In genomic region chr15:70802629-70803028, GRCh38 we compare ENCODE assay signal across 17 cellular contexts. TPM values are rescaled to one million over a fixed set of nuclear protein-coding genes. Genes with fewer than 3 reads are reported as not detected.
DNase-seq lines count a peak whose midpoint lies in the region; ATAC-seq and TF ChIP-seq lines count a peak whose summit lies in the region.
"Had no signal": no experiment of that assay in that cellular context is flagged by ENCODE, and none has a peak within 500 bp of the region (broad histone marks: within the 10 kb centered on the region; RNA-seq: fewer than 3 reads in every experiment).

No MANE protein-coding gene starts in this region.

- no peaks in the 10 kb centered on the region for H3K9me3 Mint-ChIP-seq in MCF 10A (ENCODE audit: unreplicated experiment)
- H3K9me3 Mint-ChIP-seq: stimulated activated naive CD8-positive, alpha-beta T cell treated with anti-CD3 and anti-CD28 coated beads, Interleukin-15, amount 100 ng/mL, for 72 hours had no signal

- H3K4me1 ChIP-seq in breast epithelium (peaks cover 4 to 24% of the 10 kb centered on the region in 2 donors), ascending aorta (peaks cover 6 to 22% of the 10 kb centered on the region in 2 donors), tibial artery (peaks cover 0 to 67% (median 47%) of the 10 kb centered on the region in 4 donors)

- H3K4me3 ChIP-seq in breast epithelium: no peak overlapping the region
- H3K4me3 ChIP-seq in ascending aorta: no peak overlapping the region
- no peak overlapping the region for H3K4me3 ChIP-seq in tibial artery
- H3K4me3 ChIP-seq: MG63, SK-N-MC had no signal

- CTCF ChIA-PET in MCF 10A (lab: Yijun Ruan, JAX): interaction anchor here (0.6 to 0.7 kb wide), 2 partner anchors 70 to 1926 kb away, joined by 3 read pairs; no protein-coding TSS in a partner anchor

- TF ChIP-seq CTCF in breast epithelium (IDR thresholded peaks at IDR 0.05) (no peak), MCF 10A (IDR thresholded peaks at IDR 0.05; ENCODE audit: unreplicated experiment) (no peak), ascending aorta (IDR thresholded peaks at IDR 0.05) (no peak), tibial artery (IDR thresholded peaks at IDR 0.05) (no peak)

- intact Hi-C loops in breast epithelium (cut with DNase I; ENCODE audit: low total_unique reads) (no loop called here), MCF 10A (cut with micrococcal nuclease) (no loop called here), ascending aorta (cut with DNase I) (no loop called here), tibial artery (cut with DNase I; ENCODE audit: low total_unique reads) (no loop called here)

- H3K36me3 Mint-ChIP-seq in MCF 10A (ENCODE audit: insufficient read depth, unreplicated experiment): no peaks in the 10 kb centered on the region
- H3K36me3 Mint-ChIP-seq: WTC11 had no signal

- no peak overlapping the region for H3K4me3 Mint-ChIP-seq in MCF 10A (ENCODE audit: unreplicated experiment)
- H3K4me3 Mint-ChIP-seq: H9; stimulated activated naive CD8-positive, alpha-beta T cell treated with anti-CD3 and anti-CD28 coated beads, Interleukin-15, amount 100 ng/mL, for 72 hours; WTC11 had no signal

- no TSS peak for BruUV-seq in MCF 10A (replicated peaks; lab: Mats Ljungman, UMichigan)

- DNase-seq in breast epithelium (ENCODE audit: low spot score in 2 of 2) (no peak), MCF 10A (ENCODE audit: unreplicated experiment) (no peak), ascending aorta (ENCODE audit: low spot score in 2 of 2) (no peak), glomerular visceral epithelial cell (ENCODE audit: extremely low spot score) (peak; percentile 68), tibial artery (no peak)
- DNase-seq in activated CD4-positive, CD25-positive, alpha-beta regulatory T cell treated with anti-CD3 and anti-CD28 coated beads, Interleukin-2, amount 50 U/mL, for 72 hours: no peak
- DNase-seq: activated CD8-positive, alpha-beta memory T cell treated with anti-CD3 and anti-CD28 coated beads, Interleukin-2, amount 50 U/mL, for 48 hours; activated naive CD4-positive, alpha-beta T cell treated with anti-CD3 and anti-CD28 coated beads, Interleukin-2, amount 50 U/mL, for 16 hours; H9; MG63; midbrain; stimulated activated naive CD8-positive, alpha-beta T cell treated with anti-CD3 and anti-CD28 coated beads, Interleukin-15, amount 100 ng/mL, for 72 hours had no signal

- ATAC-seq in GM18858 (IDR thresholded peaks at IDR 0.05; ENCODE audit: unreplicated experiment): no peak
- no peak for ATAC-seq in HG02885 (IDR thresholded peaks at IDR 0.05; ENCODE audit: poor library complexity, unreplicated experiment)
- ATAC-seq: stimulated activated naive CD8-positive, alpha-beta T cell treated with anti-CD3 and anti-CD28 coated beads, Interleukin-15, amount 100 ng/mL, for 72 hours; WTC11 had no signal

- no peaks in the 10 kb centered on the region for H3K27me3 Mint-ChIP-seq in MCF 10A (ENCODE audit: insufficient read depth, unreplicated experiment)
- H3K27me3 Mint-ChIP-seq: stimulated activated naive CD8-positive, alpha-beta T cell treated with anti-CD3 and anti-CD28 coated beads, Interleukin-15, amount 100 ng/mL, for 72 hours had no signal

- H3K9me3 ChIP-seq in breast epithelium: no peaks in the 10 kb centered on the region
- no peaks in the 10 kb centered on the region for H3K9me3 ChIP-seq in ascending aorta
- H3K9me3 ChIP-seq in tibial artery: no peaks in the 10 kb centered on the region
- H3K9me3 ChIP-seq: MG63 had no signal

- H3K27me3 ChIP-seq in breast epithelium: no peaks in the 10 kb centered on the region
- H3K27me3 ChIP-seq in ascending aorta: no peaks in the 10 kb centered on the region
- no peaks in the 10 kb centered on the region for H3K27me3 ChIP-seq in tibial artery
- H3K27me3 ChIP-seq: MG63 had no signal

- no peak for TF ChIP-seq POLR2A in breast epithelium (IDR thresholded peaks at IDR 0.05)

- H3K4me1 Mint-ChIP-seq in MCF 10A (ENCODE audit: insufficient read depth, unreplicated experiment): peaks cover 22% of the 10 kb centered on the region
- H3K4me1 Mint-ChIP-seq: H9; stimulated activated naive CD8-positive, alpha-beta T cell treated with anti-CD3 and anti-CD28 coated beads, Interleukin-15, amount 100 ng/mL, for 72 hours; WTC11 had no signal

- H3K36me3 ChIP-seq in breast epithelium (no peaks in the 10 kb centered on the region), ascending aorta (no peaks in the 10 kb centered on the region), tibial artery (no peaks in the 10 kb centered on the region)
- H3K36me3 ChIP-seq: MG63 had no signal

- H3K27ac ChIP-seq in breast epithelium (peak overlapping the region; percentile 74 to 79), ascending aorta (peak overlapping the region; percentile 20 to 25), tibial artery (peak overlapping the region; percentile 75 to 79)
- H3K27ac ChIP-seq: 22Rv1, SK-N-MC had no signal

- POLR2A ChIA-PET in MCF 10A (lab: Yijun Ruan, JAX): no interaction called here

- H3K27ac Mint-ChIP-seq in MCF 10A (ENCODE audit: low read depth, unreplicated experiment): no peak overlapping the region
- H3K27ac Mint-ChIP-seq: H9; stimulated activated naive CD8-positive, alpha-beta T cell treated with anti-CD3 and anti-CD28 coated beads, Interleukin-15, amount 100 ng/mL, for 72 hours; WTC11 had no signal

RNA-seq across cellular contexts. Expression of gene UACA, which starts 39.3 kb away (rescaled TPM):
- total RNA-seq in breast epithelium: 100 to 1,000 TPM in 1 of 3 donors, 10 to 100 TPM in 2; 68.5 to 144 (median 71.7) TPM
- total RNA-seq in MCF 10A (2022): 32.6 and 37.0 TPM in 2 replicates
- total RNA-seq in ascending aorta: 34.0 TPM

RNA-seq across cellular contexts. Expression of gene LARP6, which starts 51.3 kb away (rescaled TPM):
- total RNA-seq in breast epithelium (10 to 100 TPM; 18.6 to 72.5 (median 40.0) TPM), MCF 10A (2022) (67.3 and 77.5 TPM in 2 replicates), ascending aorta (18.7 TPM)

Comparison
In these comparisons a context has a peak if more than half of its experiments do, and no peak if none do; other contexts are left out.
1. H3K27ac ChIP-seq: peak in every context shown above with its lines; median percentile 77 in tibial artery; 76 in breast epithelium; 22 in ascending aorta.